9 cellular contexts compared by ENCODE assay signal in genomic region chr22:46578251-46578823, GRCh38. TPM values are rescaled to one million over a fixed set of nuclear protein-coding genes. Genes with fewer than 3 reads are reported as not detected.
A peak's percentile ranks its signal among the peaks of the same experiment; 100 is the strongest.
DNase-seq lines count a peak whose midpoint lies in the region; ATAC-seq and TF ChIP-seq lines count a peak whose summit lies in the region.
"Had no signal": no experiment of that assay in that cellular context is flagged by ENCODE, and none has a peak within 500 bp of the region (broad histone marks: within the 10 kb centered on the region; RNA-seq: fewer than 3 reads in every experiment).

No MANE protein-coding gene starts in this region.

- no peak overlapping the region for H3K4me3 ChIP-seq in CD8-positive, alpha-beta memory T cell (ENCODE audit: low read length)
- H3K4me3 ChIP-seq in esophagus squamous epithelium: peak overlapping the region; percentile 63 to 88 (median 78)
- H3K4me3 ChIP-seq in ovary: peak overlapping the region; percentile 71

- H3K9me3 ChIP-seq in CD8-positive, alpha-beta memory T cell (ENCODE audit: low read length): no peaks in the 10 kb centered on the region
- H3K9me3 ChIP-seq in esophagus squamous epithelium (no peaks in the 10 kb centered on the region), ovary (no peaks in the 10 kb centered on the region)

- intact Hi-C loops in esophagus squamous epithelium (cut with DNase I) (no loop called here), ovary (cut with DNase I) (loop anchor here in 2 of 4 donors (10.0 kb wide), 2 partner anchors 86 to 96 kb away; no protein-coding TSS in a partner anchor)

- POLR2A ChIA-PET in CD8-positive, alpha-beta memory T cell (lab: Charles Lee): no interaction called here
- POLR2A ChIA-PET in RWPE1 (lab: Yijun Ruan, JAX; ENCODE audit: low non-redundant PET): no interaction called here

- no peak for TF ChIP-seq EP300 in ovary (IDR thresholded peaks at IDR 0.05)

- peak overlapping the region; percentile 57 for H3K27ac ChIP-seq in CD8-positive, alpha-beta memory T cell (ENCODE audit: low read depth, low read length)
- peak overlapping the region; percentile 79 for H3K27ac ChIP-seq in RWPE1
- peak overlapping the region; percentile 84 to 89 (median 88) for H3K27ac ChIP-seq in esophagus squamous epithelium
- H3K27ac ChIP-seq in ovary: peak overlapping the region in 1 of 2 donors; percentile 21

- peaks cover 0 to 2% (median 0%) of the 10 kb centered on the region in 3 donors for H3K36me3 Mint-ChIP-seq in CD8-positive, alpha-beta memory T cell

- no peak for TF ChIP-seq CTCF in RWPE1 (conservative IDR thresholded peaks at IDR 0.05; ENCODE audit: low read depth)
- TF ChIP-seq CTCF in esophagus squamous epithelium (IDR thresholded peaks at IDR 0.05): no peak
- TF ChIP-seq CTCF in ovary (IDR thresholded peaks at IDR 0.05): no peak

- H3K4me1 Mint-ChIP-seq in CD8-positive, alpha-beta memory T cell: peaks cover 30 to 54% (median 34%) of the 10 kb centered on the region in 3 donors

- WGBS in esophagus squamous epithelium, 2 donors: no CpG with 5 or more reads among the region's 9 CpGs
- WGBS in ovary, 3 donors: 54 to 56% (median 55%) methylated on average over 8 to 9 of the region's 9 CpGs

- CTCF ChIA-PET in CD8-positive, alpha-beta memory T cell (lab: Charles Lee): no interaction called here
- CTCF ChIA-PET in RWPE1 (lab: Yijun Ruan, JAX): no interaction called here

- peaks cover 0 to 3% of the 10 kb centered on the region in 2 donors for H3K27me3 Mint-ChIP-seq in CD8-positive, alpha-beta memory T cell

- DNase-seq in CD8-positive, alpha-beta memory T cell: no peak
- DNase-seq in RWPE1 (ENCODE audit: low spot score) (no peak), esophagus squamous epithelium (lab: John Stamatoyannopoulos, UW) (no peak), ovary (peak in 1 of 5 donors; percentile 33), glomerular visceral epithelial cell (ENCODE audit: extremely low spot score) (no peak)
- DNase-seq in stimulated activated naive CD4-positive, alpha-beta T cell treated with Interleukin-2 at 50 U/mL for 16 hours (lab: John Stamatoyannopoulos, UW): no peak
- DNase-seq: NCI-H1436 had no signal

- no peak for TF ChIP-seq POLR2A in esophagus squamous epithelium (IDR thresholded peaks at IDR 0.05)
- TF ChIP-seq POLR2A in ovary (IDR thresholded peaks at IDR 0.05): no peak

- ATAC-seq in GM18511 (IDR thresholded peaks at IDR 0.05; ENCODE audit: unreplicated experiment): no peak
- ATAC-seq in HG03342 (IDR thresholded peaks at IDR 0.05; ENCODE audit: unreplicated experiment): no peak

- no peaks in the 10 kb centered on the region for H3K27me3 ChIP-seq in CD8-positive, alpha-beta memory T cell (ENCODE audit: insufficient read depth, low read length, poor library complexity, severe bottlenecking)
- no peaks in the 10 kb centered on the region for H3K27me3 ChIP-seq in esophagus squamous epithelium
- H3K27me3 ChIP-seq in ovary: no peaks in the 10 kb centered on the region

- H3K4me3 Mint-ChIP-seq in CD8-positive, alpha-beta memory T cell: peak overlapping the region; percentile 86 to 93 (median 90)

- H3K36me3 ChIP-seq in CD8-positive, alpha-beta memory T cell (ENCODE audit: insufficient read depth, low read length): no peaks in the 10 kb centered on the region
- H3K36me3 ChIP-seq in esophagus squamous epithelium: no peaks in the 10 kb centered on the region
- no peaks in the 10 kb centered on the region for H3K36me3 ChIP-seq in ovary

- no peaks in the 10 kb centered on the region for H3K9me3 Mint-ChIP-seq in CD8-positive, alpha-beta memory T cell

- H3K4me1 ChIP-seq in CD8-positive, alpha-beta memory T cell (ENCODE audit: insufficient read depth, low read length): peaks cover 30% of the 10 kb centered on the region
- H3K4me1 ChIP-seq in esophagus squamous epithelium (peaks cover 56 to 85% (median 62%) of the 10 kb centered on the region in 3 donors), ovary (ENCODE audit: insufficient read depth) (peaks cover 11% of the 10 kb centered on the region)

- H3K27ac Mint-ChIP-seq in CD8-positive, alpha-beta memory T cell: peak overlapping the region in 3 of 8 donors; percentile 40 to 79 (median 70)

RNA-seq across cellular contexts. Expression of gene CELSR1, which starts 40.9 kb away (rescaled TPM):
- total RNA-seq in CD8-positive, alpha-beta memory T cell: under 1 TPM; 0.15 to 0.33 TPM
- 0.30 TPM for polyA plus RNA-seq in CD8-positive, alpha-beta memory T cell
- total RNA-seq in esophagus squamous epithelium: 10 to 100 TPM; 38.7 to 50.6 (median 43.7) TPM
- total RNA-seq in ovary: 10 to 100 TPM in 1 of 7 donors, 1 to 10 TPM in 4, under 1 TPM in 2; 0.63 to 25.2 (median 4.1) TPM
- polyA plus RNA-seq in ovary: 1 to 10 TPM in 1 of 2 donors, under 1 TPM in 1; 0.75 to 1.7 TPM

RNA-seq across cellular contexts. Expression of gene GRAMD4, which starts 41.8 kb away (rescaled TPM):
- total RNA-seq in CD8-positive, alpha-beta memory T cell: 10 to 100 TPM; 25.3 to 33.0 TPM
- 7.6 TPM for polyA plus RNA-seq in CD8-positive, alpha-beta memory T cell
- total RNA-seq in esophagus squamous epithelium: 100 to 1,000 TPM in 1 of 4 donors, 10 to 100 TPM in 3; 27.0 to 122 (median 33.3) TPM
- 10 to 100 TPM; 19.0 to 40.4 (median 28.7) TPM for total RNA-seq in ovary
- 1 to 10 TPM; 6.2 to 8.0 TPM for polyA plus RNA-seq in ovary
